Comparison of ENCODE assay signal across 8 cellular contexts in genomic region chr13:110712081-110712848, GRCh38. TPM values are rescaled to one million over a fixed set of nuclear protein-coding genes. Genes with fewer than 3 reads are reported as not detected.
DNase-seq lines count a peak whose midpoint lies in the region; ATAC-seq and TF ChIP-seq lines count a peak whose summit lies in the region.

No MANE protein-coding gene starts in this region.

- intact Hi-C loops in esophagus muscularis mucosa (cut with DNase I) = loop anchor here (10.0 kb wide), 1 partner anchor 203 kb away; the partner anchor contains the start of gene ANKRD10

- peak in 1 of 3 experiments; percentile 4 for TF ChIP-seq CTCF in esophagus muscularis mucosa (IDR thresholded peaks at IDR 0.05)

- H3K9me3 ChIP-seq in esophagus muscularis mucosa (no peaks in the 10 kb centered on the region), muscle layer of duodenum (ENCODE audit: control insufficient read depth in 1 of 2, low read length in 2 of 2) (no peaks in the 10 kb centered on the region)

- H3K27me3 ChIP-seq in esophagus muscularis mucosa (no peaks in the 10 kb centered on the region), muscle layer of duodenum (ENCODE audit: low read depth, low read length) (no peaks in the 10 kb centered on the region)

- peak overlapping the region; percentile 96 to 100 (median 98) for H3K27ac ChIP-seq in esophagus muscularis mucosa (replicated peaks in 1 of 4)
- H3K27ac ChIP-seq in muscle layer of duodenum (ENCODE audit: low read length) = peak overlapping the region; percentile 98

- H3K4me1 ChIP-seq in esophagus muscularis mucosa (peaks cover 15 to 22% (median 20%) of the 10 kb centered on the region in 4 donors), muscle layer of duodenum (ENCODE audit: control insufficient read depth in 1 of 2, insufficient read depth in 2 of 2, low read length in 2 of 2) (peaks cover 0 to 16% of the 10 kb centered on the region in 2 donors)

- TF ChIP-seq RAD21 in Ishikawa (IDR thresholded peaks at IDR 0.05; ENCODE audit: low read depth) = no peak

- peak; percentile 92 for TF ChIP-seq POLR2A in esophagus muscularis mucosa (IDR thresholded peaks at IDR 0.05; ENCODE audit: low read depth)

- 1% methylated on average over 35 of the region's 58 CpGs for WGBS in esophagus muscularis mucosa

- H3K36me3 ChIP-seq in esophagus muscularis mucosa = no peaks in the 10 kb centered on the region
- H3K36me3 ChIP-seq in muscle layer of duodenum (ENCODE audit: control insufficient read depth in 1 of 2, insufficient read depth in 2 of 2, low read length in 2 of 2) = peaks cover 0 to 7% of the 10 kb centered on the region in 2 donors

- H3K4me3 ChIP-seq in esophagus muscularis mucosa = peak overlapping the region; percentile 72 to 96 (median 88)
- H3K4me3 ChIP-seq in muscle layer of duodenum (ENCODE audit: low read depth in 1 of 2, low read length in 2 of 2) = peak overlapping the region; percentile 86 to 89

- DNase-seq in DMS153 (lab: John Stamatoyannopoulos, UW) (peak; percentile 78), activated T-helper 1 cell treated with Interleukin-2 at 50 U/mL for 16 hours (ENCODE audit: low read depth) (peak; percentile 90), esophagus muscularis mucosa (ENCODE audit: extremely low spot score) (peak; percentile 96)
- peak; percentile 72 to 87 for DNase-seq in stimulated activated CD8-positive, alpha-beta memory T cell treated with anti-CD3 and anti-CD28 coated beads, Interleukin-7, amount 100 ng/mL, for 4 hours (ENCODE audit: low read depth in 2 of 2)

- TF ChIP-seq EP300 in Ishikawa (IDR thresholded peaks at IDR 0.05; ENCODE audit: borderline replicate concordance) (no peak; the same call in 1 of the 2 replicates), esophagus muscularis mucosa (IDR thresholded peaks at IDR 0.05) (no peak)

- ATAC-seq in GM21529 (IDR thresholded peaks at IDR 0.05; ENCODE audit: unreplicated experiment) = peak; percentile 33

TF ChIP-seq in Ishikawa, 13 proteins besides CTCF, POLR2A, EP300 and RAD21:
- TF ChIP-seq TCF12 (IDR thresholded peaks at IDR 0.05; ENCODE audit: low read depth) = 0 out of 2 replicates have a peak, but pooled peaks have one; percentile 27
- peak; percentile 14; the same call in 1 of the 2 replicates for TF ChIP-seq YY1 (IDR thresholded peaks at IDR 0.05; ENCODE audit: low read depth)
- peak; percentile 66 for TF ChIP-seq TAF1 (IDR thresholded peaks at IDR 0.05; ENCODE audit: low read depth)
- TF ChIP-seq FOXM1 (IDR thresholded peaks at IDR 0.05; ENCODE audit: borderline replicate concordance, low read depth) = no peak
- no peak for TF ChIP-seq ZBTB7A (IDR thresholded peaks at IDR 0.05; ENCODE audit: low read depth)
- no peak for TF ChIP-seq CREB1 (IDR thresholded peaks at IDR 0.05; ENCODE audit: low read depth)

TF ChIP-seq in PFSK-1, 5 proteins besides CTCF, POLR2A, EP300 and RAD21:
- TF ChIP-seq TAF1 (IDR thresholded peaks at IDR 0.05; ENCODE audit: borderline replicate concordance, insufficient read depth, low read length) (peak; percentile 70; the same call in 1 of the 2 replicates), REST (IDR thresholded peaks at IDR 0.05; ENCODE audit: insufficient read depth in 1 of 2, low read depth in 2 of 2, low read length in 2 of 2) (no peak), SIN3A (IDR thresholded peaks at IDR 0.05; ENCODE audit: borderline replicate concordance, insufficient read depth, low read length) (peak; percentile 50; the same call in 1 of the 2 replicates), POLR2AphosphoS5 (IDR thresholded peaks at IDR 0.05; ENCODE audit: low read depth, low read length) (peak; percentile 65)

RNA-seq across cellular contexts. Expression of gene ING1, which starts 1.2 kb away (rescaled TPM):
- 20.9 TPM for polyA plus RNA-seq in PFSK-1 (2012; ENCODE audit: insufficient read length, low read depth)
- 10 to 100 TPM; 17.2 to 25.5 (median 23.2) TPM for total RNA-seq in esophagus muscularis mucosa

RNA-seq across cellular contexts. Expression of gene CARS2, which starts 6.3 kb away (rescaled TPM):
- polyA plus RNA-seq in PFSK-1 (2012; ENCODE audit: insufficient read length, low read depth) = 40.4 TPM
- 10 to 100 TPM; 32.9 to 56.9 (median 40.2) TPM for total RNA-seq in esophagus muscularis mucosa

Comparison
In these comparisons a context has a peak if more than half of its experiments do, and no peak if none do; other contexts are left out.
1. Peak in every context shown above with its lines: DNase-seq, ATAC-seq, H3K4me3 ChIP-seq and H3K27ac ChIP-seq.